ENCODE assay signal across 24 cellular contexts in the genomic region with DNA sequence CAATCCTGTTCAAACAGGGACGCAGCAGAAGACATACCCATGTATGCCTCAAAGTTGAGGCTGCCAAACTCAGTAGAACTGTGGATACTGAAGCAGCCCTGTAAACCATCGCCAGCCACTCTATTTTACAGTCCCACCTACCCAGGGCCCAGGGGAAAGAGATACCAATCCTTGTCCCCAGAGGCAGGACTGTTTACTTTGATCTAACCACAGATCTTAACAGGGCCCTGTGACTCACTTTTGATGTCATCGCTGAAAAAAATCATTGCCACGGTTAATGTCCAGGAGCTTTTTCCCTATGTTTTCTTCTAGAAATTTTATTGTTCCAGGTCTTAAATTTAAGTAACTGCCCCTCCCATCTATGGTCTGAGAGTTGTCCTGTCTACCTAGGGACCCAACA.
DNase-seq lines count a peak whose midpoint lies in the region; ATAC-seq and TF ChIP-seq lines count a peak whose summit lies in the region.
"Had no signal": no experiment of that assay in that cellular context is flagged by ENCODE, and none has a peak within 500 bp of the region (broad histone marks: within the 10 kb centered on the region; RNA-seq: fewer than 3 reads in every experiment).

No MANE protein-coding gene starts in this region.

- TF ChIP-seq CTCF in DND-41 (IDR thresholded peaks at IDR 0.05; ENCODE audit: borderline replicate concordance, extremely low read depth, low read length, poor library complexity, severe bottlenecking), result no peak

- no peaks in the 10 kb centered on the region for H3K79me1 ChIP-seq in mesenchymal stem cell (replicated peaks; ENCODE audit: low read length, poor library complexity, severe bottlenecking)

- H3K27ac ChIP-seq in DND-41 (ENCODE audit: low read length) (no peak overlapping the region), mesenchymal stem cell (ENCODE audit: low read length, poor library complexity, severe bottlenecking) (no peak overlapping the region)
- H3K27ac ChIP-seq: A549, RWPE1 had no signal

- no peaks in the 10 kb centered on the region for H3K27me3 ChIP-seq in DND-41 (ENCODE audit: insufficient read depth, low read length, poor library complexity)
- no peaks in the 10 kb centered on the region for H3K27me3 ChIP-seq in mesenchymal stem cell (ENCODE audit: control insufficient read depth in 1 of 2, insufficient read depth in 1 of 2, low read length in 2 of 2)

- no peak overlapping the region for H3K9ac ChIP-seq in DND-41 (ENCODE audit: low read depth, low read length)
- H3K9ac ChIP-seq in mesenchymal stem cell (ENCODE audit: low read length), result no peak overlapping the region

- no peaks in the 10 kb centered on the region for H3K9me3 ChIP-seq in DND-41 (ENCODE audit: insufficient read depth, low read length, severe bottlenecking)
- no peaks in the 10 kb centered on the region for H3K9me3 ChIP-seq in mesenchymal stem cell (ENCODE audit: control insufficient read depth, low read length)
- H3K9me3 ChIP-seq: A549 had no signal

- H3K36me3 ChIP-seq in DND-41 (ENCODE audit: insufficient read depth, low read length), result no peaks in the 10 kb centered on the region
- H3K36me3 ChIP-seq in mesenchymal stem cell (ENCODE audit: control insufficient read depth in 1 of 2, insufficient read depth in 2 of 2, low read depth in 1 of 2, low read length in 2 of 2), result no peaks in the 10 kb centered on the region

- H3K23ac ChIP-seq in mesenchymal stem cell (ENCODE audit: low read length in 2 of 2), result no peak overlapping the region

- H3K4me2 ChIP-seq in DND-41 (ENCODE audit: insufficient read depth, low read length) (no peak overlapping the region), mesenchymal stem cell (ENCODE audit: low read length, poor library complexity, severe bottlenecking) (no peak overlapping the region)
- H3K4me2 ChIP-seq: A549 had no signal

- no peak overlapping the region for H4K8ac ChIP-seq in mesenchymal stem cell (ENCODE audit: low read length)

- H4K91ac ChIP-seq in mesenchymal stem cell (ENCODE audit: low read length), result no peak overlapping the region

- ATAC-seq in DND-41 (ENCODE audit: insufficient read depth, low read depth) (peak; percentile 47; the same call in 2 of the 3 replicates), HG03432 (IDR thresholded peaks at IDR 0.05; ENCODE audit: unreplicated experiment) (no peak), GM18517 (IDR thresholded peaks at IDR 0.05; ENCODE audit: unreplicated experiment) (no peak)
- ATAC-seq: A549, HCT116, SK-N-SH treated with all-trans-retinoic acid at 6 μM for 48 hours had no signal

- H3K14ac ChIP-seq in mesenchymal stem cell (ENCODE audit: low read length in 2 of 2), result no peak overlapping the region

- no peak overlapping the region for H2BK120ac ChIP-seq in mesenchymal stem cell (ENCODE audit: low read depth, low read length)

- H3K4me3 ChIP-seq in DND-41 (ENCODE audit: low read depth in 1 of 2, low read length in 2 of 2), result no peak overlapping the region
- no peak overlapping the region for H3K4me3 ChIP-seq in mesenchymal stem cell (ENCODE audit: insufficient read depth in 1 of 2, low read depth in 1 of 2, low read length in 2 of 2)
- H3K4me3 ChIP-seq: A549 had no signal

- no peaks in the 10 kb centered on the region for H3K79me2 ChIP-seq in DND-41 (ENCODE audit: insufficient read depth, low read length)

- 59% methylated on average over 4 of the region's 4 CpGs for WGBS in mesenchymal stem cell

- no peak overlapping the region for H2BK12ac ChIP-seq in mesenchymal stem cell (ENCODE audit: low read length in 2 of 2)

- no peak overlapping the region for H3K18ac ChIP-seq in mesenchymal stem cell (ENCODE audit: low read depth in 1 of 2, low read length in 2 of 2)

- H2BK15ac ChIP-seq in mesenchymal stem cell (ENCODE audit: low read depth, poor library complexity, severe bottlenecking), result no peak overlapping the region

- no peaks in the 10 kb centered on the region for H3K4me1 ChIP-seq in DND-41 (ENCODE audit: insufficient read depth, low read length)
- H3K4me1 ChIP-seq in mesenchymal stem cell (ENCODE audit: control insufficient read depth, insufficient read depth, low read depth, low read length), result no peaks in the 10 kb centered on the region
- H3K4me1 ChIP-seq: A549 had no signal

- H2AFZ ChIP-seq in DND-41 (ENCODE audit: low read depth, low read length) (no peak overlapping the region), mesenchymal stem cell (ENCODE audit: low read depth, low read length) (no peak overlapping the region)

- DNase-seq in DND-41 (no peak), HT1080 (ENCODE audit: low read depth) (peak; percentile 37), T1000 (lab: John Stamatoyannopoulos, UW) (peak; percentile 43), mesenchymal stem cell (peak; percentile 43), SW 1271 (lab: John Stamatoyannopoulos, UW) (no peak), mesenteric fat pad (ENCODE audit: low spot score) (no peak)
- DNase-seq: DMS79 treated with DMSO at 0.1 percent for 48 hours, GOT3, KG1, MV-4-11, NCI-H1417, NCI-H1694 treated with DMSO at 0.1 percent for 48 hours, NCI-H2081 treated with DMSO at 0.1 percent for 48 hours, NCI-H446 treated with DMSO at 0.1 percent for 48 hours, NCI-H526 treated with DMSO at 0.1 percent for 48 hours, OCI-M1, SHP77 treated with DMSO at 0.1 percent for 48 hours, T-helper 1 cell had no signal

- no peak overlapping the region for H2BK5ac ChIP-seq in mesenchymal stem cell (ENCODE audit: low read depth, low read length, poor library complexity, severe bottlenecking)

- no peak overlapping the region for H2AK5ac ChIP-seq in mesenchymal stem cell (ENCODE audit: low read length, severe bottlenecking)

- H4K20me1 ChIP-seq in DND-41 (ENCODE audit: insufficient read depth, low read length), result no peaks in the 10 kb centered on the region

- no peak overlapping the region for H3K4ac ChIP-seq in mesenchymal stem cell (ENCODE audit: low read depth in 1 of 2, low read length in 2 of 2)

Comparison
In these comparisons a context has a peak if more than half of its experiments do, and no peak if none do; other contexts are left out.
1. DNase-seq: peak in HT1080 (single experiment), T1000 (single experiment) and mesenchymal stem cell (single experiment); none in DND-41 (single experiment), SW 1271 (0 of 2) and mesenteric fat pad (single experiment).